In the genomic region with DNA sequence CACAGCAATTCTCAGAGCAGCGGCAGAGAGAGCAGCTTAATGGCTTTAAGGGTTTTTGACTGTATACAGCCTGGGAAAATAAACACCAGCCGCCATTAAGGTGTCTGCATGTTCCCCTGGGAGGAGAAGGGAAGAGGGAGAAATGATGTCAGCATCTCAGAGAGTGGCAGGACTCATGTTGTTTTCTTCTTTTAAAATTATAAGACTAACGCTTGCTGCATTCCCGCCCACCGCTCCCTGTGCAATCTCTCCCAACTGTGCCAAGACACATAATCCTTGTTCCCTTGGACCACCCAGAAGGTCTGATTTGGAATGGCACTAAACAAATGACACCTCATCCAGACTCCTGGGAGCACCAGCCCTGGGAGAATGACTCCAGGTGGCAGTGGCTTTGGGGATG, we compare ENCODE assay signal across 27 cellular contexts. TPM values are rescaled to one million over a fixed set of nuclear protein-coding genes. Genes with fewer than 3 reads are reported as not detected.
DNase-seq lines count a peak whose midpoint lies in the region; ATAC-seq and TF ChIP-seq lines count a peak whose summit lies in the region.
"Had no signal": no experiment of that assay in that cellular context is flagged by ENCODE, and none has a peak within 500 bp of the region (broad histone marks: within the 10 kb centered on the region; RNA-seq: fewer than 3 reads in every experiment).

No MANE protein-coding gene starts in this region.

- no peaks in the 10 kb centered on the region for H3K36me3 ChIP-seq in smooth muscle cell (ENCODE audit: low read depth)
- H3K36me3 ChIP-seq: cardiac muscle cell, lower lobe of right lung, transverse colon had no signal

- no peak for ATAC-seq in naive thymus-derived CD8-positive, alpha-beta T cell
- no peak for ATAC-seq in GM19023 (IDR thresholded peaks at IDR 0.05; ENCODE audit: unreplicated experiment)
- ATAC-seq: K562 had no signal

- POLR2A ChIA-PET in naive thymus-derived CD8-positive, alpha-beta T cell (lab: Charles Lee), result no interaction called here

- H3F3A ChIP-seq in smooth muscle cell (ENCODE audit: low read depth), result no peaks in the 10 kb centered on the region

- WGBS in smooth muscle cell (ENCODE audit: low lambda C conversion rate), result 67% methylated on average over 5 of the region's 5 CpGs

- TF ChIP-seq CTCF in fibroblast of villous mesenchyme (IDR thresholded peaks at IDR 0.05; ENCODE audit: insufficient read depth, low read depth, low read length) (no peak), smooth muscle cell (IDR thresholded peaks at IDR 0.05; ENCODE audit: borderline replicate concordance, insufficient read depth, poor library complexity, severe bottlenecking) (no peak)

- H3K36me3 Mint-ChIP-seq in naive thymus-derived CD8-positive, alpha-beta T cell, result no peaks in the 10 kb centered on the region

- no peaks in the 10 kb centered on the region for H3K9me3 ChIP-seq in smooth muscle cell (replicated peaks; ENCODE audit: low read depth)
- H3K9me3 ChIP-seq: lower lobe of right lung, transverse colon had no signal

- H3K4me1 ChIP-seq in smooth muscle cell (ENCODE audit: low read depth), result no peaks in the 10 kb centered on the region
- H3K4me1 ChIP-seq: lower lobe of right lung, transverse colon had no signal

- H3K27me3 ChIP-seq in smooth muscle cell (ENCODE audit: low read depth), result no peaks in the 10 kb centered on the region
- H3K27me3 ChIP-seq: cardiac muscle cell, transverse colon had no signal

- H3K4me2 ChIP-seq in smooth muscle cell, result no peak overlapping the region

- no peaks in the 10 kb centered on the region for H3K9me3 Mint-ChIP-seq in naive thymus-derived CD8-positive, alpha-beta T cell

- H3K9ac ChIP-seq in smooth muscle cell (ENCODE audit: low read depth), result no peak overlapping the region

- H4K20me1 ChIP-seq in smooth muscle cell (ENCODE audit: low read depth), result no peaks in the 10 kb centered on the region

- H3K27me3 Mint-ChIP-seq in naive thymus-derived CD8-positive, alpha-beta T cell, result peaks cover 0 to 10% (median 1%) of the 10 kb centered on the region in 5 donors

- H3K4me1 Mint-ChIP-seq in naive thymus-derived CD8-positive, alpha-beta T cell, result no peaks in the 10 kb centered on the region

- H3K4me3 Mint-ChIP-seq in naive thymus-derived CD8-positive, alpha-beta T cell, result no peak overlapping the region

- no peaks in the 10 kb centered on the region for H3K79me2 ChIP-seq in smooth muscle cell (ENCODE audit: low read depth)

- no peak overlapping the region for H3K27ac ChIP-seq in smooth muscle cell (ENCODE audit: low read depth)
- H3K27ac ChIP-seq: cardiac muscle cell, lower lobe of right lung had no signal

- H2AFZ ChIP-seq in smooth muscle cell (ENCODE audit: low read depth), result no peak overlapping the region

- H3K4me3 ChIP-seq in fibroblast of villous mesenchyme (ENCODE audit: low read depth, low read length) (no peak overlapping the region), smooth muscle cell (no peak overlapping the region)
- H3K4me3 ChIP-seq: cardiac muscle cell, K562, lower lobe of right lung, transverse colon had no signal

- H3K27ac Mint-ChIP-seq in naive thymus-derived CD8-positive, alpha-beta T cell, result no peak overlapping the region

- DNase-seq in NCI-H1436 (lab: John Stamatoyannopoulos, UW), result peak; percentile 55
- DNase-seq in NCI-H2171 (lab: John Stamatoyannopoulos, UW), result peak; percentile 49
- peak; percentile 20 for DNase-seq in fibroblast of villous mesenchyme (ENCODE audit: low read depth)
- peak; percentile 10 for DNase-seq in retina
- DNase-seq in naive thymus-derived CD8-positive, alpha-beta T cell, result no peak
- no peak for DNase-seq in smooth muscle cell (lab: John Stamatoyannopoulos, UW; ENCODE audit: unreplicated experiment)
- no peak for DNase-seq in DMS114 treated with DMSO at 0.1 percent for 48 hours (lab: John Stamatoyannopoulos, UW; ENCODE audit: unreplicated experiment)
- DNase-seq: activated CD8-positive, alpha-beta memory T cell treated with anti-CD3 and anti-CD28 coated beads, Interleukin-2, amount 50 U/mL, for 4 hours; activated naive CD4-positive, alpha-beta T cell treated with anti-CD3 and anti-CD28 coated beads, Interleukin-2, amount 50 U/mL, for 16 hours; amygdala; dermis blood vessel endothelial cell; GDM1; kidney; lower lobe of right lung; occipital lobe; OCI-M1; stimulated activated CD4-positive, alpha-beta T cell treated with anti-CD3 and anti-CD28 coated beads, Interleukin-12 subunit alpha, Interleukin-12 subunit beta, amount 100 ng/mL, for 4 hours; stimulated activated CD4-positive, alpha-beta T cell treated with anti-CD3 and anti-CD28 coated beads, Interleukin-4, amount 100 ng/mL, for 4 hours; stimulated activated naive CD4-positive, alpha-beta T cell treated with Interleukin-2 at 50 U/mL for 16 hours; transverse colon had no signal

RNA-seq across cellular contexts. Expression of a gene that starts 27.7 kb away (rescaled TPM):
- total RNA-seq in fibroblast of villous mesenchyme (not detected in 2 replicates), smooth muscle cell (not detected in 2 replicates)
- not detected for total RNA-seq in naive thymus-derived CD8-positive, alpha-beta T cell
- polyA plus RNA-seq in naive thymus-derived CD8-positive, alpha-beta T cell, result not detected
- not detected in 2 replicates for polyA plus RNA-seq in smooth muscle cell
- total RNA-seq: cardiac muscle cell, dermis blood vessel endothelial cell, glomerular endothelial cell, H4, HT-29, K562, MCF 10A, transverse colon had no signal
- polyA plus RNA-seq: cardiac muscle cell, K562 had no signal

Comparison
In these comparisons a context has a peak if more than half of its experiments do, and no peak if none do; other contexts are left out.
1. DNase-seq: peak in NCI-H1436 (single experiment), NCI-H2171 (single experiment), fibroblast of villous mesenchyme (single experiment) and retina (single experiment); none in naive thymus-derived CD8-positive, alpha-beta T cell (0 of 10), smooth muscle cell (single experiment) and DMS114 treated with DMSO at 0.1 percent for 48 hours (single experiment).